ENCODE assay signal across 1 cellular context in genomic region chr13:108086678-108087077, GRCh38.
TF ChIP-seq lines count a peak whose summit lies in the region.

No MANE protein-coding gene starts in this region.

TF ChIP-seq in HepG2, 621 proteins besides CTCF, POLR2A, EP300 and RAD21:
- TF ChIP-seq LRRFIP1 (CRISPR knock-in tag; conservative IDR thresholded peaks at IDR 0.05) (no peak), SAFB2 (CRISPR knock-in tag; IDR thresholded peaks at IDR 0.05; ENCODE audit: borderline replicate concordance, low read depth) (no peak), ZNF3 (CRISPR knock-in tag; IDR thresholded peaks at IDR 0.05) (no peak), IKZF1 (IDR thresholded peaks at IDR 0.05) (no peak), RORA (CRISPR knock-in tag; IDR thresholded peaks at IDR 0.05) (no peak)
- TF ChIP-seq, protein P1, sequence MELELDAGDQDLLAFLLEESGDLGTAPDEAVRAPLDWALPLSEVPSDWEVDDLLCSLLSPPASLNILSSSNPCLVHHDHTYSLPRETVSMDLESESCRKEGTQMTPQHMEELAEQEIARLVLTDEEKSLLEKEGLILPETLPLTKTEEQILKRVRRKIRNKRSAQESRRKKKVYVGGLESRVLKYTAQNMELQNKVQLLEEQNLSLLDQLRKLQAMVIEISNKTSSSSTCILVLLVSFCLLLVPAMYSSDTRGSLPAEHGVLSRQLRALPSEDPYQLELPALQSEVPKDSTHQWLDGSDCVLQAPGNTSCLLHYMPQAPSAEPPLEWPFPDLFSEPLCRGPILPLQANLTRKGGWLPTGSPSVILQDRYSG (CRISPR knock-in tag; IDR thresholded peaks at IDR 0.05): no peak
- TF ChIP-seq, protein P2, sequence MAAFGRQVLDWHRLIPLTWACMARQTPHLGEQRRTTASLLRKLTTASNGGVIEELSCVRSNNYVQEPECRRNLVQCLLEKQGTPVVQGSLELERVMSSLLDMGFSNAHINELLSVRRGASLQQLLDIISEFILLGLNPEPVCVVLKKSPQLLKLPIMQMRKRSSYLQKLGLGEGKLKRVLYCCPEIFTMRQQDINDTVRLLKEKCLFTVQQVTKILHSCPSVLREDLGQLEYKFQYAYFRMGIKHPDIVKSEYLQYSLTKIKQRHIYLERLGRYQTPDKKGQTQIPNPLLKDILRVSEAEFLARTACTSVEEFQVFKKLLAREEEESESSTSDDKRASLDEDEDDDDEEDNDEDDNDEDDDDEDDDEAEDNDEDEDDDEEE (CRISPR knock-in tag; IDR thresholded peaks at IDR 0.05): no peak
